In the genomic region with DNA sequence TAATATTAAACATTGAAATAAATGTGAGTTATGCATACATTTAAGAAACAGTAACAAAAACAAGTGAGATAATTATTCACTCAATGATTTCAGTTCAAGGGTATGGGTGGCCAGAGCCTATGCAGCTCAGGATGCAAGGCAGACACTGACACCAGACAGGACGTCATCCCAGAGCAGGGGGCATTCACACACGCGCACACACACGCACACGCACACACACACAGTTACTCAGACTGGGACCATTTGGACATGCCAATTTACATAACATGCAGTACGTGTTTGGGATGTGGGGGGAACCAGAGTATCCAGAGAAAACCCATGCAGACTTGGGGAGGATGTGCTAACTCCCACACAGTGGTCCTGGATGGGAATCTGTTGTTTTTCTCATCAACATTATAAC, we compare ENCODE assay signal across 14 cellular contexts. TPM values are rescaled to one million over a fixed set of nuclear protein-coding genes. Genes with fewer than 3 reads are reported as not detected.
DNase-seq lines count a peak whose midpoint lies in the region; ATAC-seq and TF ChIP-seq lines count a peak whose summit lies in the region.
"Had no signal": no experiment of that assay in that cellular context is flagged by ENCODE, and none has a peak within 500 bp of the region (broad histone marks: within the 10 kb centered on the region; RNA-seq: fewer than 3 reads in every experiment).

No MANE protein-coding gene starts in this region.

- TF ChIP-seq CTCF in GM12865 (IDR thresholded peaks at IDR 0.05; ENCODE audit: insufficient read depth, low read depth, low read length, missing control alignments), result no peak

- POLR2A ChIA-PET in naive thymus-derived CD8-positive, alpha-beta T cell (lab: Charles Lee), result no interaction called here

- H3K27ac Mint-ChIP-seq in T-helper 1 cell treated with Interleukin-12 subunit alpha and Interleukin-12 subunit beta and Interleukin-4 antibody, amounts not matched to agents 30 μg/mL and 1 μg/mL, for 36 hours, result peak overlapping the region; percentile 88
- peak overlapping the region in 6 of 10 donors; percentile 4 to 77 (median 42) for H3K27ac Mint-ChIP-seq in naive thymus-derived CD8-positive, alpha-beta T cell

- no peak overlapping the region for H3K4me3 ChIP-seq in GM12865 (ENCODE audit: low read depth, low read length)
- H3K4me3 ChIP-seq: cardiac muscle cell, testis had no signal

- H3K36me3 Mint-ChIP-seq in T-helper 1 cell treated with Interleukin-12 subunit alpha and Interleukin-12 subunit beta and Interleukin-4 antibody, amounts not matched to agents 30 μg/mL and 1 μg/mL, for 36 hours (ENCODE audit: low read depth), result peaks cover 18% of the 10 kb centered on the region
- no peaks in the 10 kb centered on the region for H3K36me3 Mint-ChIP-seq in naive thymus-derived CD8-positive, alpha-beta T cell

- H3K4me1 Mint-ChIP-seq in T-helper 1 cell treated with Interleukin-12 subunit alpha and Interleukin-12 subunit beta and Interleukin-4 antibody, amounts not matched to agents 30 μg/mL and 1 μg/mL, for 36 hours (ENCODE audit: low read depth), result peaks cover 23% of the 10 kb centered on the region
- H3K4me1 Mint-ChIP-seq in naive thymus-derived CD8-positive, alpha-beta T cell, result peaks cover 5 to 17% (median 12%) of the 10 kb centered on the region in 4 donors

- H3K4me3 Mint-ChIP-seq in T-helper 1 cell treated with Interleukin-12 subunit alpha and Interleukin-12 subunit beta and Interleukin-4 antibody, amounts not matched to agents 30 μg/mL and 1 μg/mL, for 36 hours, result peak overlapping the region; percentile 76
- peak overlapping the region; percentile 52 to 82 (median 66) for H3K4me3 Mint-ChIP-seq in naive thymus-derived CD8-positive, alpha-beta T cell

- no peaks in the 10 kb centered on the region for H3K27me3 Mint-ChIP-seq in T-helper 1 cell treated with Interleukin-12 subunit alpha and Interleukin-12 subunit beta and Interleukin-4 antibody, amounts not matched to agents 30 μg/mL and 1 μg/mL, for 36 hours (ENCODE audit: low read depth)
- H3K27me3 Mint-ChIP-seq in naive thymus-derived CD8-positive, alpha-beta T cell, result no peaks in the 10 kb centered on the region

- DNase-seq in GM12865 (ENCODE audit: low read depth) (peak; percentile 23), amniotic epithelial cell (ENCODE audit: low read depth) (peak; percentile 35), NCI-H774 (lab: John Stamatoyannopoulos, UW) (no peak), GOT3 (lab: John Stamatoyannopoulos, UW) (no peak), SIG-M5 treated with dmso at 0.1 percent for 504 hours (lab: John Stamatoyannopoulos, UW; ENCODE audit: unreplicated experiment) (no peak), CD1c-positive myeloid dendritic cell (ENCODE audit: extremely low spot score) (no peak)
- DNase-seq in naive thymus-derived CD8-positive, alpha-beta T cell, result no peak
- DNase-seq: glutamatergic neuron, midbrain, NCI-H1092, OCI-M1, testis had no signal

- H3K9me3 Mint-ChIP-seq in T-helper 1 cell treated with Interleukin-12 subunit alpha and Interleukin-12 subunit beta and Interleukin-4 antibody, amounts not matched to agents 30 μg/mL and 1 μg/mL, for 36 hours, result no peaks in the 10 kb centered on the region
- H3K9me3 Mint-ChIP-seq in naive thymus-derived CD8-positive, alpha-beta T cell, result no peaks in the 10 kb centered on the region

- ATAC-seq in naive thymus-derived CD8-positive, alpha-beta T cell, result peak in 1 of 2 donors; percentile 64

RNA-seq across cellular contexts. Expression of gene CD200, which starts 24.9 kb away (rescaled TPM):
- total RNA-seq in naive thymus-derived CD8-positive, alpha-beta T cell, result 1 to 10 TPM; 1.7 to 1.8 TPM
- 1 to 10 TPM in 1 of 3 donors, under 1 TPM in 2; 0.76 to 1.1 (median 0.79) TPM for polyA plus RNA-seq in naive thymus-derived CD8-positive, alpha-beta T cell

Comparison
In these comparisons a context has a peak if more than half of its experiments do, and no peak if none do; other contexts are left out.
1. DNase-seq: peak in GM12865 (single experiment) and amniotic epithelial cell (single experiment); none in naive thymus-derived CD8-positive, alpha-beta T cell (0 of 10), NCI-H774 (single experiment), GOT3 (single experiment), SIG-M5 treated with dmso at 0.1 percent for 504 hours (single experiment) and CD1c-positive myeloid dendritic cell (single experiment).